1 cellular context compared by ENCODE assay signal in genomic region chr4:113086172-113086695, GRCh38.
TF ChIP-seq lines count a peak whose summit lies in the region.

No MANE protein-coding gene starts in this region.

TF ChIP-seq in HepG2, 621 proteins besides CTCF, POLR2A, EP300 and RAD21 (continued from another document):
- TF ChIP-seq ZNF574 (CRISPR knock-in tag; IDR thresholded peaks at IDR 0.05), result no peak
- TF ChIP-seq ZNF672 (CRISPR knock-in tag; IDR thresholded peaks at IDR 0.05), result no peak
- TF ChIP-seq ZNF407 (CRISPR knock-in tag; IDR thresholded peaks at IDR 0.05; ENCODE audit: not compliant biosample characterization), result no peak
- no peak for TF ChIP-seq ZNF629 (CRISPR knock-in tag; conservative IDR thresholded peaks at IDR 0.05)
- TF ChIP-seq ZBTB49 (CRISPR knock-in tag; IDR thresholded peaks at IDR 0.05; ENCODE audit: borderline replicate concordance), result no peak
- no peak for TF ChIP-seq ZNF576 (CRISPR knock-in tag; IDR thresholded peaks at IDR 0.05)
- no peak for TF ChIP-seq TRIM24 (CRISPR knock-in tag; IDR thresholded peaks at IDR 0.05)
- no peak for TF ChIP-seq ZNF317 (CRISPR knock-in tag; IDR thresholded peaks at IDR 0.05)
- TF ChIP-seq ZBTB1 (CRISPR knock-in tag; IDR thresholded peaks at IDR 0.05; ENCODE audit: borderline replicate concordance), result no peak
- TF ChIP-seq HBP1 (CRISPR knock-in tag; IDR thresholded peaks at IDR 0.05; ENCODE audit: low read depth), result no peak
- no peak for TF ChIP-seq SUZ12 (IDR thresholded peaks at IDR 0.05; ENCODE audit: low read depth, low read length)
- no peak for TF ChIP-seq ZBTB43 (CRISPR knock-in tag; conservative IDR thresholded peaks at IDR 0.05)
